8 cellular contexts compared by ENCODE assay signal in the genomic region with DNA sequence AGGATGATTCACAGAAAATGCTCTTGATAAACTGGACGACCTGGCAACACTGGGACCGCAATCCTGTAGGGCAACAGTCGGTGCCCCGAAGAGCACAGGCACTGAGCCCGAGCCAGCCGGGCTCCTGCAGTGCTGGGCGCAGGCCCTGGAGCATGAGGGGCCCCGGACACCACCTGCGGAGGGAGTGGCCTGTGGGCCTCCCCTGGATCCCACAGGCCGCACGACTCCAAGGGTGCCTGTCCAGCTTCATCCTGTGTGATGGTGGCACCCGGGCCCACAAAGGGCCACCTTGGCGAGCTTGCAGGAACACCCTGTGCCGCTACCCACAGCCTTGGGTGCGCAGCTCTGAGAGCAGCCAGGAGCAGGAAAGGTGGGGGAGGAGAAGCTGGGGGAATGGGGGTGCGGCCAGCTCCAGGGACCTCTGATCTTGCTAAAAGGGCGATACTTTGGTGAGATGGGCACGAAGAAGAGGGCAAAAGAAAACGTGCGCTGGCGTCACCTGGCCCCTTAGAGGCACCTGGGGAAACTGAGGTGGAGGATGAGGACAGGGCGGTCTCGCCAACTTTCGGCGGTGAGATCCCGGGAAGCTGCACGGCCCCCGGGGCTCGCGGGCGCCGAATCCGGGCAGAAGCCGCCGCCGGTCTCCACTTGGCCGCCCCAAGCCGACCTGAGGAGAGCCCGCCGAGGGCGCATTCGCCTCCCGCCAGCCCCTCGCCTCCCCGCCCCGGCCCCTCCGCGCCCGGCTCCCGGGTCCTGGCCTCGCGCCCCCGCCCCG. TPM values are rescaled to one million over a fixed set of nuclear protein-coding genes. Genes with fewer than 3 reads are reported as not detected.
A peak's percentile ranks its signal among the peaks of the same experiment; 100 is the strongest.
DNase-seq lines count a peak whose midpoint lies in the region; ATAC-seq and TF ChIP-seq lines count a peak whose summit lies in the region.

No MANE protein-coding gene starts in this region.

- no peaks in the 10 kb centered on the region for H3K36me3 Mint-ChIP-seq in natural killer cell

- H3K4me3 ChIP-seq in esophagus (ENCODE audit: low read depth in 1 of 2, low read length in 2 of 2) (peak overlapping the region; percentile 74 to 85), vagina (peak overlapping the region; percentile 65 to 68)

- H3K9me3 ChIP-seq in esophagus (ENCODE audit: control insufficient read depth in 2 of 2, insufficient read depth in 1 of 2, low read depth in 1 of 2, low read length in 1 of 2), result no peaks in the 10 kb centered on the region
- no peaks in the 10 kb centered on the region for H3K9me3 ChIP-seq in vagina

- H3K27me3 ChIP-seq in esophagus (ENCODE audit: control insufficient read depth in 1 of 2, insufficient read depth in 2 of 2, low read length in 2 of 2), result no peaks in the 10 kb centered on the region
- H3K27me3 ChIP-seq in vagina, result no peaks in the 10 kb centered on the region

- H3K27me3 Mint-ChIP-seq in natural killer cell (ENCODE audit: low read depth in 2 of 2), result no peaks in the 10 kb centered on the region

- H3K9me3 Mint-ChIP-seq in natural killer cell, result no peaks in the 10 kb centered on the region

- intact Hi-C loops in natural killer cell (cut with micrococcal nuclease), result loop anchor here (2.0 kb wide), 1 partner anchor 104 kb away; no protein-coding TSS in a partner anchor
- intact Hi-C loops in vagina (cut with DNase I), result loop anchor here (10.0 kb wide), 1 partner anchor 102 kb away; the partner anchor contains the start of gene MGAT4B

- peak overlapping the region; percentile 86 for H3K4me3 Mint-ChIP-seq in natural killer cell

- TF ChIP-seq CTCF in natural killer cell (IDR thresholded peaks at IDR 0.05) (no peak), vagina (IDR thresholded peaks at IDR 0.05) (no peak)

- H3K36me3 ChIP-seq in esophagus (ENCODE audit: control insufficient read depth in 2 of 2, insufficient read depth in 2 of 2, low read length in 1 of 2) (peaks cover 3 to 23% of the 10 kb centered on the region in 2 donors), vagina (peaks cover 0 to 26% of the 10 kb centered on the region in 2 donors)

- TF ChIP-seq POLR2A in vagina (IDR thresholded peaks at IDR 0.05), result no peak

- H3K27ac ChIP-seq in esophagus (ENCODE audit: low read depth in 2 of 2, low read length in 1 of 2), result peak overlapping the region; percentile 93 to 95
- peak overlapping the region; percentile 79 for H3K27ac ChIP-seq in vagina

- peaks cover 10 to 27% of the 10 kb centered on the region in 2 donors for H3K4me1 Mint-ChIP-seq in natural killer cell

- peak overlapping the region; percentile 68 to 78 for H3K27ac Mint-ChIP-seq in natural killer cell

- H3K4me1 ChIP-seq in esophagus (ENCODE audit: control insufficient read depth in 2 of 2, insufficient read depth in 2 of 2, low read length in 1 of 2), result peaks cover 8 to 12% of the 10 kb centered on the region in 2 donors
- peaks cover 25% of the 10 kb centered on the region for H3K4me1 ChIP-seq in vagina

- DNase-seq in NCI-H82 (lab: John Stamatoyannopoulos, UW), result peak; percentile 25
- no peak for DNase-seq in NCI-H82 treated with DMSO at 0.1 percent for 48 hours (lab: John Stamatoyannopoulos, UW; ENCODE audit: unreplicated experiment)
- DNase-seq in HT-29 (ENCODE audit: low spot score), result peak; percentile 58
- peak; percentile 19 to 41 for DNase-seq in activated CD4-positive, alpha-beta T cell treated with anti-CD3 and anti-CD28 coated beads, Interleukin-2, amount 50 U/mL, for 48 hours
- DNase-seq in natural killer cell, result peak; percentile 21
- DNase-seq in vagina (ENCODE audit: extremely low spot score in 2 of 2), result no peak

- WGBS in esophagus, 2 donors, result 8 to 9% methylated on average over 43 to 54 of the region's 54 CpGs

- ATAC-seq in natural killer cell (peak; percentile 22 to 40 (median 30)), HG03095 (IDR thresholded peaks at IDR 0.05; ENCODE audit: unreplicated experiment) (no peak)

RNA-seq across cellular contexts. Expression of gene TBC1D9B, which starts 0.7 kb away (rescaled TPM):
- total RNA-seq in HT-29 (2014; rRNA removed; shearing (Covaris generic)), result 59.9 and 70.6 TPM in 2 replicates
- 10 to 100 TPM; 44.8 to 69.5 TPM for polyA plus RNA-seq in esophagus
- total RNA-seq in natural killer cell (100 to 1,000 TPM; 102 to 115 (median 113) TPM), vagina (125 TPM)

RNA-seq across cellular contexts. Expression of gene MRNIP, which starts 48.4 kb away (rescaled TPM):
- 21.1 and 24.7 TPM in 2 replicates for total RNA-seq in HT-29 (2014; rRNA removed; shearing (Covaris generic))
- polyA plus RNA-seq in esophagus, result 10 to 100 TPM; 12.2 to 31.5 TPM
- total RNA-seq in natural killer cell, result 10 to 100 TPM; 19.7 to 40.2 (median 25.4) TPM
- 53.8 TPM for total RNA-seq in vagina

Comparison
In these comparisons a context has a peak if more than half of its experiments do, and no peak if none do; other contexts are left out.
1. DNase-seq: peak in NCI-H82 (single experiment), HT-29 (single experiment), activated CD4-positive, alpha-beta T cell treated with anti-CD3 and anti-CD28 coated beads, Interleukin-2, amount 50 U/mL, for 48 hours (2 of 2) and natural killer cell (single experiment); none in NCI-H82 treated with DMSO at 0.1 percent for 48 hours (single experiment) and vagina (0 of 2).